8 cellular contexts compared by ENCODE assay signal in the genomic region with DNA sequence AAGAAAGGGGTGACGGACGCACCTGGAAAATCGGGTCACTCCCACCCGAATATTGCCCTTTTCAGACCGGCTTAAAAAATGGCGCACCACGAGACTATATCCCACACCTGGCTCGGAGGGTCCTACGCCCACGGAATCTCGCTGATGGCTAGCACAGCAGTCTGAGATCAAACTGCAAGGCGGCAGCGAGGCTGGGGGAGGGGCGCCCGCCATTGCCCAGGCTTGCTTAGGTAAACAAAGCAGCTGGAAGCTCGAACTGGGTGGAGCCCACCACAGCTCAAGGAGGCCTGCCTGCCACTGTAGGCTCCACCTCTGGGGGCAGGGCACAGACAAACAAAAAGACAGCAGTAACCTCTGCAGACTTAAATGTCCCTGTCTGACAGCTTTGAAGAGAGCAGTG.
DNase-seq lines count a peak whose midpoint lies in the region; ATAC-seq, FAIRE-seq and TF ChIP-seq lines count a peak whose summit lies in the region.
"Not testable (repeated sequence)": the region's sequence is repeated elsewhere in the genome, so short reads cannot be mapped to it uniquely, and the experiment has no call there.

No MANE protein-coding gene starts in this region.

- H3K79me2 ChIP-seq in H9 (ENCODE audit: insufficient read depth, low read length); PC-9 (ENCODE audit: low read depth); HepG2 (ENCODE audit: insufficient read depth, low read length); smooth muscle cell (ENCODE audit: low read depth): not testable (repeated sequence)

- H3K4me3 Mint-ChIP-seq in H9 (peak overlapping the region; percentile 51 to 71), chondrocyte (ENCODE audit: unreplicated experiment) (peak overlapping the region; percentile 49), nephron progenitor cell (peak overlapping the region; percentile 77), osteocyte (ENCODE audit: unreplicated experiment) (peak overlapping the region; percentile 55)

- not testable (repeated sequence) for H3F3A ChIP-seq in PC-9 (ENCODE audit: insufficient read depth, low read depth); smooth muscle cell (ENCODE audit: low read depth)

- POLR2A ChIA-PET in PC-9 (lab: Charles Lee; ENCODE audit: unreplicated experiment); HepG2 (lab: Yijun Ruan, JAX): not testable (repeated sequence)

- no CpG with 5 or more reads among the region's 16 CpGs for WGBS in H9 (ENCODE audit: extremely low coverage, insufficient read length, low lambda C conversion rate)
- WGBS in HepG2 (ENCODE audit: low lambda C conversion rate), result no CpG with 5 or more reads among the region's 16 CpGs
- WGBS in smooth muscle cell (ENCODE audit: low lambda C conversion rate), result 14% methylated on average over 15 of the region's 16 CpGs

- not testable (repeated sequence) for H3K4me2 ChIP-seq in H9 (ENCODE audit: insufficient read depth, insufficient read length, low read length); HepG2 (ENCODE audit: low read depth, low read length); smooth muscle cell
- H3K4me2 ChIP-seq in PC-9, result peak overlapping the region; percentile 23; the same call in 1 of the 2 replicates

- H4K20me1 ChIP-seq in H9 (ENCODE audit: control insufficient read depth, insufficient read depth, insufficient read length); PC-9 (ENCODE audit: insufficient read depth); HepG2 (ENCODE audit: insufficient read depth, low read length); smooth muscle cell (ENCODE audit: low read depth): not testable (repeated sequence)

- H3K27ac Mint-ChIP-seq in H9; chondrocyte (ENCODE audit: unreplicated experiment); nephron progenitor cell; osteocyte (ENCODE audit: unreplicated experiment): not testable (repeated sequence)

- not testable (repeated sequence) for TF ChIP-seq POLR2A in HepG2 (IDR thresholded peaks at IDR 0.05; ENCODE audit: insufficient read depth in 1 of 2, low read depth in 2 of 2, low read length in 2 of 2)

- not testable (repeated sequence) for H3K4me3 ChIP-seq in PC-9; HepG2 (replicated peaks in 1 of 3; ENCODE audit: insufficient read depth in 1 of 3, low read depth in 2 of 3, low read length in 3 of 3)
- peak overlapping the region; percentile 31 for H3K4me3 ChIP-seq in smooth muscle cell

- H4K8ac ChIP-seq in H9 (replicated peaks; ENCODE audit: insufficient read length, low read depth, low read length), result not testable (repeated sequence)

- not testable (repeated sequence) for H2BK12ac ChIP-seq in H9 (ENCODE audit: insufficient read length, low read depth, low read length)

- not testable (repeated sequence) for H3K9ac ChIP-seq in H9 (ENCODE audit: extremely low read depth, insufficient read length, low read length); HepG2 (ENCODE audit: insufficient read depth, low read depth, low read length); smooth muscle cell (ENCODE audit: low read depth)

- not testable (repeated sequence) for H2BK15ac ChIP-seq in H9 (ENCODE audit: low read depth, low read length)

- not testable (repeated sequence) for H3K36me3 Mint-ChIP-seq in H9 (ENCODE audit: insufficient read depth in 1 of 3, low read depth in 3 of 3); chondrocyte (ENCODE audit: low read depth); osteocyte (ENCODE audit: unreplicated experiment)
- H3K36me3 Mint-ChIP-seq in nephron progenitor cell (ENCODE audit: low read depth), result peaks cover 10% of the 10 kb centered on the region

- FAIRE-seq in HepG2 (lab: Jason Lieb, UNC), result not testable (repeated sequence)

- H4K5ac ChIP-seq in H9 (ENCODE audit: insufficient read length, low read depth, low read length), result not testable (repeated sequence)

- DNase-seq in H9; PC-9; chondrocyte (ENCODE audit: low spot score); HepG2 (ENCODE audit: low spot score); osteocyte (ENCODE audit: extremely low spot score, unreplicated experiment); smooth muscle cell (lab: John Stamatoyannopoulos, UW; ENCODE audit: unreplicated experiment): not testable (repeated sequence)
- DNase-seq in nephron progenitor cell, result peak; percentile 16

- not testable (repeated sequence) for H3T11ph ChIP-seq in H9 (ENCODE audit: low read length)

- not testable (repeated sequence) for TF ChIP-seq RAD21 in HepG2 (CRISPR knock-in tag; IDR thresholded peaks at IDR 0.05)

- intact Hi-C loops in PC-9 (cut with micrococcal nuclease; ENCODE audit: unreplicated experiment); HepG2 (cut with micrococcal nuclease; ENCODE audit: unreplicated experiment): not testable (repeated sequence)

- not testable (repeated sequence) for H2AK5ac ChIP-seq in H9 (ENCODE audit: insufficient read length, low read length)

- H3K79me1 ChIP-seq in H9 (ENCODE audit: insufficient read depth, low read depth, low read length, poor library complexity, severe bottlenecking), result not testable (repeated sequence)

- H2AFZ ChIP-seq in H9 (ENCODE audit: low read length); PC-9; HepG2 (ENCODE audit: low read length); smooth muscle cell (ENCODE audit: low read depth): not testable (repeated sequence)

- in situ Hi-C loops in HepG2 (cut with HindIII; ENCODE audit: extremely low pct_ligation_motif_present, low pct_unique_long_range_greater_than_20kb), result not testable (repeated sequence)

- ATAC-seq in HepG2, result not testable (repeated sequence)

- H3K36me3 ChIP-seq in PC-9 (ENCODE audit: low read depth); HepG2 (replicated peaks in 1 of 2; ENCODE audit: control insufficient read depth in 1 of 2, insufficient read depth in 2 of 2, low read length in 2 of 2); smooth muscle cell (ENCODE audit: low read depth): not testable (repeated sequence)

- not testable (repeated sequence) for H2BK20ac ChIP-seq in H9 (ENCODE audit: low read depth, low read length, poor library complexity, severe bottlenecking)

- CTCF ChIA-PET in PC-9 (lab: Charles Lee); HepG2 (lab: Yijun Ruan, JAX; ENCODE audit: low intra/inter-chr PET ratio, low total read pairs): not testable (repeated sequence)

- H3K9me3 Mint-ChIP-seq in H9, result peaks cover 9 to 14% of the 10 kb centered on the region in 2 experiments; a peak in 3 of 5 replicates
- H3K9me3 Mint-ChIP-seq in chondrocyte (ENCODE audit: low read depth); osteocyte (ENCODE audit: unreplicated experiment): not testable (repeated sequence)
- H3K9me3 Mint-ChIP-seq in nephron progenitor cell, result peaks cover 20% of the 10 kb centered on the region

- not testable (repeated sequence) for H3K27me3 Mint-ChIP-seq in H9 (ENCODE audit: low read depth); chondrocyte (ENCODE audit: low read depth); nephron progenitor cell (ENCODE audit: low read depth, poor library complexity); osteocyte (ENCODE audit: unreplicated experiment)

- H3K9me3 ChIP-seq in H9 (ENCODE audit: control insufficient read depth, low read depth, low read length); PC-9 (ENCODE audit: insufficient read depth, low read depth); HepG2 (ENCODE audit: low read length); smooth muscle cell (replicated peaks; ENCODE audit: low read depth): not testable (repeated sequence)

- not testable (repeated sequence) for H2BK5ac ChIP-seq in H9 (ENCODE audit: insufficient read length, low read length)

- H4K91ac ChIP-seq in H9 (ENCODE audit: insufficient read length, low read depth, low read length), result not testable (repeated sequence)

- not testable (repeated sequence) for H3K23me2 ChIP-seq in H9 (ENCODE audit: insufficient read length, low read depth, low read length, poor library complexity, severe bottlenecking)

- not testable (repeated sequence) for H3K4ac ChIP-seq in H9 (ENCODE audit: low read depth, low read length)

- H3K14ac ChIP-seq in H9 (ENCODE audit: insufficient read depth, low read length), result not testable (repeated sequence)

- H2BK120ac ChIP-seq in H9 (ENCODE audit: low read depth, low read length, poor library complexity, severe bottlenecking), result not testable (repeated sequence)

- not testable (repeated sequence) for H3K27me3 ChIP-seq in H9 (ENCODE audit: insufficient read depth, low read length); PC-9 (ENCODE audit: insufficient read depth, low read depth); HepG2 (ENCODE audit: control insufficient read depth in 1 of 2, insufficient read depth in 2 of 2, low read length in 2 of 2); smooth muscle cell (ENCODE audit: low read depth)

- H3K9me2 ChIP-seq in PC-9 (ENCODE audit: insufficient read depth), result not testable (repeated sequence)

- H3K27ac ChIP-seq in 22Rv1, result peak overlapping the region; percentile 35; the same call in 1 of the 2 replicates
- not testable (repeated sequence) for H3K27ac ChIP-seq in H9 (ENCODE audit: insufficient read length, low read depth, low read length); PC-9; HepG2 (ENCODE audit: extremely low read length, insufficient read depth, low read length); smooth muscle cell (ENCODE audit: low read depth)

- not testable (repeated sequence) for H3K56ac ChIP-seq in H9 (ENCODE audit: insufficient read length, low read depth, low read length)

- BruUV-seq in PC-9 (replicated peaks; lab: Mats Ljungman, UMichigan); HepG2 (replicated peaks; lab: Mats Ljungman, UMichigan): not testable (repeated sequence)

- TF ChIP-seq CTCF in 22Rv1 (IDR thresholded peaks at IDR 0.05); H9 (conservative IDR thresholded peaks at IDR 0.05); PC-9 (conservative IDR thresholded peaks at IDR 0.05); chondrocyte (IDR thresholded peaks at IDR 0.05); HepG2 (CRISPR knock-in tag; IDR thresholded peaks at IDR 0.05); nephron progenitor cell (IDR thresholded peaks at IDR 0.05); osteocyte (IDR thresholded peaks at IDR 0.05); smooth muscle cell (IDR thresholded peaks at IDR 0.05; ENCODE audit: borderline replicate concordance, insufficient read depth, poor library complexity, severe bottlenecking): not testable (repeated sequence)

- H3K18ac ChIP-seq in H9 (ENCODE audit: insufficient read length, low read depth, low read length), result not testable (repeated sequence)

- H3K23ac ChIP-seq in H9 (ENCODE audit: insufficient read length, low read depth, low read length), result not testable (repeated sequence)

- not testable (repeated sequence) for H3K4me1 ChIP-seq in H9 (ENCODE audit: insufficient read depth, low read length); PC-9 (replicated peaks; ENCODE audit: insufficient read depth); HepG2 (ENCODE audit: insufficient read depth, low read length); smooth muscle cell (ENCODE audit: low read depth)

- TF ChIP-seq EP300 in HepG2 (IDR thresholded peaks at IDR 0.05; ENCODE audit: low read depth in 2 of 2, low read length in 2 of 2); HepG2 (CRISPR knock-in tag; IDR thresholded peaks at IDR 0.05; ENCODE audit: borderline replicate concordance): not testable (repeated sequence)

- not testable (repeated sequence) for H3K4me1 Mint-ChIP-seq in H9; chondrocyte (ENCODE audit: low read depth); osteocyte (ENCODE audit: unreplicated experiment)
- H3K4me1 Mint-ChIP-seq in nephron progenitor cell, result peaks cover 10% of the 10 kb centered on the region
